In genomic region chr1:40849801-40850592, GRCh38 we compare ENCODE assay signal across 8 cellular contexts. TPM values are rescaled to one million over a fixed set of nuclear protein-coding genes. Genes with fewer than 3 reads are reported as not detected.
DNase-seq lines count a peak whose midpoint lies in the region; TF ChIP-seq lines count a peak whose summit lies in the region.

No MANE protein-coding gene starts in this region.

- H3K79me2 ChIP-seq in KMS-11 (ENCODE audit: insufficient read depth, low read depth) = no peaks in the 10 kb centered on the region

- no peak overlapping the region for H3K9ac ChIP-seq in KMS-11

- H3K27me3 ChIP-seq in KMS-11 (ENCODE audit: insufficient read depth, low read depth) = no peaks in the 10 kb centered on the region
- no peaks in the 10 kb centered on the region for H3K27me3 ChIP-seq in SJCRH30

- no peaks in the 10 kb centered on the region for H3K36me3 ChIP-seq in KMS-11 (ENCODE audit: insufficient read depth)
- H3K36me3 ChIP-seq in SJCRH30 = no peaks in the 10 kb centered on the region

- H3K4me1 ChIP-seq in KMS-11 (ENCODE audit: low read depth, poor library complexity, severe bottlenecking) (peaks cover 10% of the 10 kb centered on the region), SJCRH30 (no peaks in the 10 kb centered on the region)

- H3K9me3 ChIP-seq in SJCRH30 (replicated peaks) = no peaks in the 10 kb centered on the region

- H3K4me3 ChIP-seq in KMS-11 (IDR thresholded peaks at IDR 0.05; ENCODE audit: insufficient read depth, low read depth, low read length) = no peak overlapping the region
- H3K4me3 ChIP-seq in SJCRH30 = no peak overlapping the region

- TF ChIP-seq CTCF in KMS-11 (conservative IDR thresholded peaks at IDR 0.05; ENCODE audit: low read depth, low read length) = peak; percentile 92

- no peaks in the 10 kb centered on the region for H4K20me1 ChIP-seq in KMS-11 (ENCODE audit: insufficient read depth)

- no peak overlapping the region for H3K4me2 ChIP-seq in KMS-11

- no peak overlapping the region for H3K27ac ChIP-seq in KMS-11
- H3K27ac ChIP-seq in SJCRH30 = no peak overlapping the region

- H2AFZ ChIP-seq in KMS-11 (ENCODE audit: low read depth) = peak overlapping the region; percentile 72

- DNase-seq in SIG-M5 treated with dmso at 0.1 percent for 504 hours (lab: John Stamatoyannopoulos, UW; ENCODE audit: unreplicated experiment) (peak; percentile 50), SIG-M5 (lab: John Stamatoyannopoulos, UW) (no peak), SJCRH30 (peak; percentile 57 to 84), germinal center (ENCODE audit: low spot score) (peak; percentile 81), pons (ENCODE audit: low spot score) (peak; percentile 72), ureter (ENCODE audit: low spot score) (peak; percentile 80)
- DNase-seq in activated gamma-delta T cell treated with anti-CD3 and anti-CD28 coated beads, Interleukin-2, amount 50 U/mL, for 16 hours (ENCODE audit: low read depth) = peak; percentile 58

RNA-seq across cellular contexts. Expression of gene CITED4, which starts 12.2 kb away (rescaled TPM):
- total RNA-seq in SJCRH30 (2014; rRNA removed; shearing (Covaris generic)) = not detected in 2 replicates
- total RNA-seq in ureter = 17.9 TPM

Comparison
In these comparisons a context has a peak if more than half of its experiments do, and no peak if none do; other contexts are left out.
1. RNA of gene CITED4, which starts 12.2 kb away (total RNA-seq): 17.9 TPM in ureter (single experiment); not detected in SJCRH30; every median in the first group is over 10 times any median in the second.